Comparison of ENCODE assay signal across 25 cellular contexts in genomic region chr4:139823345-139823744, GRCh38.
"Had no signal": no experiment of that assay in that cellular context is flagged by ENCODE, and none has a peak within 500 bp of the region (broad histone marks: within the 10 kb centered on the region; RNA-seq: fewer than 3 reads in every experiment).

No MANE protein-coding gene starts in this region.

- FAIRE-seq: endothelial cell of umbilical vein, pancreas, urothelium cell line had no signal

- H3K9me3 Mint-ChIP-seq: naive thymus-derived CD4-positive, alpha-beta T cell had no signal

- H3K27ac ChIP-seq: colonic mucosa, foreskin keratinocyte, hepatocyte, pancreas, psoas muscle, spleen, stomach, thoracic aorta had no signal

- H3K4me3 Mint-ChIP-seq: endodermal cell; naive thymus-derived CD4-positive, alpha-beta T cell; nephron progenitor cell; type B pancreatic cell had no signal

- ATAC-seq: foreskin keratinocyte; naive thymus-derived CD4-positive, alpha-beta T cell; pancreas; psoas muscle; sciatic nerve had no signal

- H3K4me3 ChIP-seq: colonic mucosa, hepatocyte, pancreas, psoas muscle, spleen, stomach, thoracic aorta had no signal

- H3K27me3 Mint-ChIP-seq: type B pancreatic cell had no signal

- H3K36me3 Mint-ChIP-seq: type B pancreatic cell had no signal

- H3K4me2 ChIP-seq: hepatocyte had no signal

- H3K79me2 ChIP-seq: hepatocyte had no signal

- DNase-seq: colonic mucosa; effector CD4-positive, alpha-beta T cell; endodermal cell; erythroblast; foreskin keratinocyte; head of caudate nucleus; naive thymus-derived CD4-positive, alpha-beta T cell; nephron progenitor cell; occipital lobe; pancreas; psoas muscle; retina; spleen; stimulated activated CD4-positive, alpha-beta T cell treated with anti-CD3 and anti-CD28 coated beads, Interleukin-15, amount 100 ng/mL, for 24 hours; stimulated activated CD4-positive, alpha-beta T cell treated with anti-CD3 and anti-CD28 coated beads, Interleukin-1b, Interleukin-23, amount 100 ng/mL, for 48 hours; stimulated activated CD4-positive, alpha-beta T cell treated with anti-CD3 and anti-CD28 coated beads, Interleukin-4, amount 100 ng/mL, for 24 hours; stimulated activated naive CD4-positive, alpha-beta T cell; stomach; substantia nigra had no signal

- H3K4me1 ChIP-seq: colonic mucosa, foreskin keratinocyte, pancreas, spleen had no signal

- H2AFZ ChIP-seq: hepatocyte had no signal

- H3K9me3 ChIP-seq: colonic mucosa, pancreas, psoas muscle, spleen, stomach, thoracic aorta had no signal

- H3K27ac Mint-ChIP-seq: endodermal cell; naive thymus-derived CD4-positive, alpha-beta T cell; nephron progenitor cell; type B pancreatic cell had no signal

- H3K36me3 ChIP-seq: colonic mucosa, pancreas, spleen, stomach, thoracic aorta had no signal

- H3K27me3 ChIP-seq: colonic mucosa, hepatocyte, pancreas, spleen, stomach had no signal
